In genomic region chr22:24555160-24555495, GRCh38 we compare ENCODE assay signal across 8 cellular contexts. TPM values are rescaled to one million over a fixed set of nuclear protein-coding genes. Genes with fewer than 3 reads are reported as not detected.
DNase-seq lines count a peak whose midpoint lies in the region; ATAC-seq and TF ChIP-seq lines count a peak whose summit lies in the region.

No MANE protein-coding gene starts in this region.

- H3K27ac Mint-ChIP-seq in WTC11: peak overlapping the region; percentile 99

- DNase-seq in ACHN (peak; percentile 96), NCI-H2196 treated with DMSO at 0.1 percent for 48 hours (lab: John Stamatoyannopoulos, UW; ENCODE audit: unreplicated experiment) (peak; percentile 79), WTC11 (ENCODE audit: low spot score) (peak; percentile 100), cardiac fibroblast (ENCODE audit: low read depth in 2 of 2) (peak; percentile 99), iPS-NIHi7 (ENCODE audit: extremely low spot score) (peak; percentile 100), smooth muscle cell of the brain vasculature (ENCODE audit: low read depth, low spot score) (peak; percentile 99)

- CTCF ChIA-PET in WTC11 (lab: Charles Lee): interaction anchor here (0.6 to 2.3 kb wide), 10 partner anchors 33 to 661 kb away, joined by 3 to 9 read pairs (median 4); partner anchors contain the start of genes GGT1 and MIF

- H3K27me3 Mint-ChIP-seq in WTC11 (ENCODE audit: low read depth): no peaks in the 10 kb centered on the region

- H3K4me1 Mint-ChIP-seq in WTC11: peaks cover 33% of the 10 kb centered on the region

- H3K4me3 Mint-ChIP-seq in WTC11: peak overlapping the region; percentile 97

- in situ Hi-C loops in ACHN (cut with HindIII; ENCODE audit: low pct_ligation_motif_present, low pct_unique_long_range_greater_than_20kb, low sequenced_read_pairs): no loop called here

- TF ChIP-seq CTCF in WTC11 (IDR thresholded peaks at IDR 0.05): no peak
- no peak for TF ChIP-seq CTCF in cardiac fibroblast (IDR thresholded peaks at IDR 0.05; ENCODE audit: low read depth, low read length)

- ATAC-seq in GM18870 (IDR thresholded peaks at IDR 0.05; ENCODE audit: unreplicated experiment): peak; percentile 65
- peak; percentile 70 for ATAC-seq in HG03135 (IDR thresholded peaks at IDR 0.05; ENCODE audit: unreplicated experiment)
- ATAC-seq in WTC11: peak; percentile 91

- POLR2A ChIA-PET in WTC11 (lab: Charles Lee): interaction anchor here (0.5 to 1.8 kb wide), 5 partner anchors 10 to 280 kb away, joined by 3 to 6 read pairs (median 3); partner anchors contain the start of gene LRRC75B

- peak overlapping the region; percentile 91 to 92 for H3K4me3 ChIP-seq in cardiac fibroblast (replicated peaks in 1 of 2; ENCODE audit: low read depth in 2 of 2, low read length in 2 of 2)

- peaks cover 33% of the 10 kb centered on the region for H3K36me3 Mint-ChIP-seq in WTC11

- no peaks in the 10 kb centered on the region for H3K9me3 Mint-ChIP-seq in WTC11

TF ChIP-seq in WTC11, 78 proteins besides CTCF, POLR2A, EP300 and RAD21:
- TF ChIP-seq NFYB (CRISPR knock-in tag; conservative IDR thresholded peaks at IDR 0.05; ENCODE audit: low read depth) (peak; percentile 57; the same call in 1 of the 2 replicates), ZNF423 (CRISPR knock-in tag; IDR thresholded peaks at IDR 0.05) (no peak), NR2C2 (CRISPR knock-in tag; IDR thresholded peaks at IDR 0.05) (no peak), ESRRA (CRISPR knock-in tag; IDR thresholded peaks at IDR 0.05; ENCODE audit: borderline replicate concordance) (no peak), STAT6 (CRISPR knock-in tag; conservative IDR thresholded peaks at IDR 0.05; ENCODE audit: low read depth) (no peak), SP1 (CRISPR knock-in tag; conservative IDR thresholded peaks at IDR 0.05) (peak; percentile 2; the same call in 1 of the 2 replicates), TCF7 (CRISPR knock-in tag; IDR thresholded peaks at IDR 0.05; ENCODE audit: low read depth) (no peak), PRDM15 (CRISPR knock-in tag; IDR thresholded peaks at IDR 0.05) (no peak), JAZF1 (CRISPR knock-in tag; IDR thresholded peaks at IDR 0.05) (no peak)

RNA-seq across cellular contexts. Expression of gene GUCD1, which starts 0.2 kb away (rescaled TPM):
- 77.0 to 105 TPM (median 86.2 TPM) in 3 replicates for total RNA-seq in WTC11 (2021)

RNA-seq across cellular contexts. Expression of gene SNRPD3, which starts 0.7 kb away (rescaled TPM):
- total RNA-seq in WTC11 (2021): 186 to 198 TPM (median 194 TPM) in 3 replicates

RNA-seq across cellular contexts. Expression of gene LRRC75B, which starts 37.7 kb away (rescaled TPM):
- 17.3 to 19.2 TPM (median 17.6 TPM) in 3 replicates for total RNA-seq in WTC11 (2021)

RNA-seq across cellular contexts. Expression of gene GGT1, which starts 47.9 kb away (rescaled TPM):
- 33.7 to 41.3 TPM (median 38.8 TPM) in 3 replicates for total RNA-seq in WTC11 (2021)

RNA-seq across cellular contexts. Expression of gene UPB1, which starts 60.0 kb away (rescaled TPM):
- 0.09 to 0.18 TPM (median 0.09 TPM) in 3 replicates for total RNA-seq in WTC11 (2021)

Comparison
In these comparisons a context has a peak if more than half of its experiments do, and no peak if none do; other contexts are left out.
1. Peak in every context shown above with its lines: DNase-seq, ATAC-seq and H3K4me3 ChIP-seq.